In the genomic region with DNA sequence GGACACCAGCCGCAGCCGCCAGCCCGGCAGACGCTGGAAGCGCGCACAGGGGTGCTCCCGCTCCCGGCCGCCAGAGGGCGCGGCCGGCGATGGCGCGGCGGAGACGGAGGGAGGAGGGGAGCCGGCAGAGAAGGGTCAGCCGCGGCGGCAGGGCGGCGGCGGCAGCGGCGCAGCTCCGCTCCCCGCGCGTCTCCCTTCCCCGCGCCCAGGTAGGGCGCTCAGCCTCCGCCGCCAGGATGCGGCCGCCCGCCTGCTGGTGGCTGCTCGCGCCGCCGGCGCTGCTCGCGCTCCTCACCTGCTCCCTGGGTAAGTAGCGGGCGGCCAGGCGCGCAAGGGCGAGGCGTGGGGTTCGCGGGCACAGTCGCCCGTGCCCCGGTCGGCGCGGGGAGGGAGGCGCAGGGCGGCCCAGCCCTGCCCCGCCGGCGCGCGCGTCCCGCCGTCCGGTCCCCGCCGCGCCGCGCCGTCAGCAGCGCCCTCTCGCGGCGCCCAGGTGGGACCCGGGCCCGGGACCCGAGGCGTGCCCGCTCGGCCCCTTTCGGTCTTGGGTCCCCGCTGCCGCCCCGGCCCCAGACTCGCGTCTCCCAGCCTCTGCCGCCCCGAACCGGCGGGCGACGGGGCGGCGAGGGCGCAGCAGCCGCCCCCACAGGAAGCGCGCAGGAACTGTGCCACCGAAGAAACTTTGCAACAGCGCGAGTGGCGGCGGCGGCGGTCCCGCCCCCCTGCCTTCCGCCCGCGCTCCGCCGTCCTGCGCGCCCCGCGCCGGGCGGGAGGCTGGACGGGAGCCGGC, we compare ENCODE assay signal across 1 cellular context.
A peak's percentile ranks its signal among the peaks of the same experiment; 100 is the strongest.
TF ChIP-seq lines count a peak whose summit lies in the region.

A gene (plus strand): TSS at position 127 of the 787 bp plus-strand sequence. CDS start 110 bp downstream, at position 237.

TF ChIP-seq in HepG2, 621 proteins besides CTCF, POLR2A, EP300 and RAD21 (continued from another document and continues in another):
- TF ChIP-seq, protein P1, sequence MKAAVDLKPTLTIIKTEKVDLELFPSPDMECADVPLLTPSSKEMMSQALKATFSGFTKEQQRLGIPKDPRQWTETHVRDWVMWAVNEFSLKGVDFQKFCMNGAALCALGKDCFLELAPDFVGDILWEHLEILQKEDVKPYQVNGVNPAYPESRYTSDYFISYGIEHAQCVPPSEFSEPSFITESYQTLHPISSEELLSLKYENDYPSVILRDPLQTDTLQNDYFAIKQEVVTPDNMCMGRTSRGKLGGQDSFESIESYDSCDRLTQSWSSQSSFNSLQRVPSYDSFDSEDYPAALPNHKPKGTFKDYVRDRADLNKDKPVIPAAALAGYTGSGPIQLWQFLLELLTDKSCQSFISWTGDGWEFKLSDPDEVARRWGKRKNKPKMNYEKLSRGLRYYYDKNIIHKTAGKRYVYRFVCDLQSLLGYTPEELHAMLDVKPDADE (CRISPR knock-in tag; IDR thresholded peaks at IDR 0.05) = no peak
- TF ChIP-seq XRCC5 (optimal IDR thresholded peaks at IDR 0.05; ENCODE audit: low read length) (peak; percentile 49), ATM (IDR thresholded peaks at IDR 0.05; ENCODE audit: borderline replicate concordance) (no peak), U2AF2 (IDR thresholded peaks at IDR 0.05; ENCODE audit: low read depth, low read length) (no peak), ZNF572 (CRISPR knock-in tag; IDR thresholded peaks at IDR 0.05) (no peak), SOX13 (IDR thresholded peaks at IDR 0.05) (no peak), SOX13 (CRISPR knock-in tag; conservative IDR thresholded peaks at IDR 0.05 in 1 of 2, IDR thresholded peaks at IDR 0.05 in 1 of 2) (no peak; a peak in 1 of 4 replicates), ZNF543 (CRISPR knock-in tag; IDR thresholded peaks at IDR 0.05) (no peak), DNMT1 (CRISPR knock-in tag; IDR thresholded peaks at IDR 0.05) (no peak), RFXANK (CRISPR knock-in tag; IDR thresholded peaks at IDR 0.05) (no peak), IKZF1 (IDR thresholded peaks at IDR 0.05) (no peak), ZNF44 (CRISPR knock-in tag; IDR thresholded peaks at IDR 0.05) (no peak), NKX3-1 (CRISPR knock-in tag; IDR thresholded peaks at IDR 0.05) (no peak), ASH2L (IDR thresholded peaks at IDR 0.05; ENCODE audit: insufficient read length, low read depth, low read length) (peak; percentile 51), ZNF841 (CRISPR knock-in tag; IDR thresholded peaks at IDR 0.05; ENCODE audit: borderline replicate concordance) (no peak), MXI1 (IDR thresholded peaks at IDR 0.05; ENCODE audit: borderline replicate concordance, low read depth, low read length) (no peak; the same call in 2 of the 3 replicates), JUNB (CRISPR knock-in tag; IDR thresholded peaks at IDR 0.05; ENCODE audit: borderline replicate concordance) (no peak), THYN1 (CRISPR knock-in tag; IDR thresholded peaks at IDR 0.05; ENCODE audit: borderline replicate concordance, low read depth) (no peak), LCORL (IDR thresholded peaks at IDR 0.05) (no peak), LCORL (CRISPR knock-in tag; IDR thresholded peaks at IDR 0.05) (no peak), ZNF674 (CRISPR knock-in tag; IDR thresholded peaks at IDR 0.05; ENCODE audit: low read depth) (no peak), ZNF207 (IDR thresholded peaks at IDR 0.05; ENCODE audit: borderline replicate concordance) (no peak), ZNF781 (CRISPR knock-in tag; IDR thresholded peaks at IDR 0.05; ENCODE audit: borderline replicate concordance, not compliant biosample characterization) (no peak), ZBTB7A (CRISPR knock-in tag; IDR thresholded peaks at IDR 0.05) (no peak), PHF8 (CRISPR knock-in tag; IDR thresholded peaks at IDR 0.05) (peak; percentile 30; the same call in 1 of the 2 replicates), TRIM24 (CRISPR knock-in tag; IDR thresholded peaks at IDR 0.05) (no peak), CHCHD3 (CRISPR knock-in tag; IDR thresholded peaks at IDR 0.05) (no peak), RFX5 (IDR thresholded peaks at IDR 0.05; ENCODE audit: low read depth, low read length) (no peak), SMAD1 (CRISPR knock-in tag; IDR thresholded peaks at IDR 0.05; ENCODE audit: borderline replicate concordance, low read depth) (no peak; the same call in 1 of the 2 replicates), JUN (CRISPR knock-in tag; IDR thresholded peaks at IDR 0.05) (no peak), TGIF2 (CRISPR knock-in tag; IDR thresholded peaks at IDR 0.05) (no peak)
- TF ChIP-seq, protein P2, sequence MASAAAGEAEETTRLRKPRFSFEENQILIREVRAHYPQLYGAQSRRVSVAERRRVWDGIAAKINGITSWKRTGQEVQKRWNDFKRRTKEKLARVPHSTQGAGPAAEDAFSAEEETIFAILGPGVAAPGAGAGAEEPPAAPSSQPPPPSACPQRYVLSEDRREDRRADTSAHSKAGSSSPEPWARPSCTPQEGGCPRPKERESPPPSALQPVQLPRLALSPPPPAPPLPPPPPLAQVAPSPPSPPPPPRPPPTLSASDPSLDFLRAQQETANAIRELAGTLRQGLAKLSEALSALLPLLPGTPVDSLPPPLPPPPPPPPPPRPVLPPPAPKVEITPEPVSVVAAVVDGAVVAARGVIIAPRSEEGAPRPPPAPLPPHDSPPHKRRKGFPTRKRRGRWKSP (CRISPR knock-in tag; IDR thresholded peaks at IDR 0.05) = no peak
- TF ChIP-seq, protein P3, sequence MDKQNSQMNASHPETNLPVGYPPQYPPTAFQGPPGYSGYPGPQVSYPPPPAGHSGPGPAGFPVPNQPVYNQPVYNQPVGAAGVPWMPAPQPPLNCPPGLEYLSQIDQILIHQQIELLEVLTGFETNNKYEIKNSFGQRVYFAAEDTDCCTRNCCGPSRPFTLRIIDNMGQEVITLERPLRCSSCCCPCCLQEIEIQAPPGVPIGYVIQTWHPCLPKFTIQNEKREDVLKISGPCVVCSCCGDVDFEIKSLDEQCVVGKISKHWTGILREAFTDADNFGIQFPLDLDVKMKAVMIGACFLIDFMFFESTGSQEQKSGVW (CRISPR knock-in tag; IDR thresholded peaks at IDR 0.05; ENCODE audit: borderline replicate concordance) = no peak
- TF ChIP-seq, protein P4, sequence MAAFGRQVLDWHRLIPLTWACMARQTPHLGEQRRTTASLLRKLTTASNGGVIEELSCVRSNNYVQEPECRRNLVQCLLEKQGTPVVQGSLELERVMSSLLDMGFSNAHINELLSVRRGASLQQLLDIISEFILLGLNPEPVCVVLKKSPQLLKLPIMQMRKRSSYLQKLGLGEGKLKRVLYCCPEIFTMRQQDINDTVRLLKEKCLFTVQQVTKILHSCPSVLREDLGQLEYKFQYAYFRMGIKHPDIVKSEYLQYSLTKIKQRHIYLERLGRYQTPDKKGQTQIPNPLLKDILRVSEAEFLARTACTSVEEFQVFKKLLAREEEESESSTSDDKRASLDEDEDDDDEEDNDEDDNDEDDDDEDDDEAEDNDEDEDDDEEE (CRISPR knock-in tag; IDR thresholded peaks at IDR 0.05) = no peak
- TF ChIP-seq, protein P5, sequence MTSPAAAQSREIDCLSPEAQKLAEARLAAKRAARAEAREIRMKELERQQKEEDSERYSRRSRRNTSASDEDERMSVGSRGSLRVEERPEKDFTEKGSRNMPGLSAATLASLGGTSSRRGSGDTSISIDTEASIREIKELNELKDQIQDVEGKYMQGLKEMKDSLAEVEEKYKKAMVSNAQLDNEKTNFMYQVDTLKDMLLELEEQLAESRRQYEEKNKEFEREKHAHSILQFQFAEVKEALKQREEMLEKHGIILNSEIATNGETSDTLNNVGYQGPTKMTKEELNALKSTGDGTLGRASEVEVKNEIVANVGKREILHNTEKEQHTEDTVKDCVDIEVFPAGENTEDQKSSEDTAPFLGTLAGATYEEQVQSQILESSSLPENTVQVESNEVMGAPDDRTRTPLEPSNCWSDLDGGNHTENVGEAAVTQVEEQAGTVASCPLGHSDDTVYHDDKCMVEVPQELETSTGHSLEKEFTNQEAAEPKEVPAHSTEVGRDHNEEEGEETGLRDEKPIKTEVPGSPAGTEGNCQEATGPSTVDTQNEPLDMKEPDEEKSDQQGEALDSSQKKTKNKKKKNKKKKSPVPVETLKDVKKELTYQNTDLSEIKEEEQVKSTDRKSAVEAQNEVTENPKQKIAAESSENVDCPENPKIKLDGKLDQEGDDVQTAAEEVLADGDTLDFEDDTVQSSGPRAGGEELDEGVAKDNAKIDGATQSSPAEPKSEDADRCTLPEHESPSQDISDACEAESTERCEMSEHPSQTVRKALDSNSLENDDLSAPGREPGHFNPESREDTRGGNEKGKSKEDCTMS (CRISPR knock-in tag; conservative IDR thresholded peaks at IDR 0.05) = no peak
- TF ChIP-seq, protein P6, sequence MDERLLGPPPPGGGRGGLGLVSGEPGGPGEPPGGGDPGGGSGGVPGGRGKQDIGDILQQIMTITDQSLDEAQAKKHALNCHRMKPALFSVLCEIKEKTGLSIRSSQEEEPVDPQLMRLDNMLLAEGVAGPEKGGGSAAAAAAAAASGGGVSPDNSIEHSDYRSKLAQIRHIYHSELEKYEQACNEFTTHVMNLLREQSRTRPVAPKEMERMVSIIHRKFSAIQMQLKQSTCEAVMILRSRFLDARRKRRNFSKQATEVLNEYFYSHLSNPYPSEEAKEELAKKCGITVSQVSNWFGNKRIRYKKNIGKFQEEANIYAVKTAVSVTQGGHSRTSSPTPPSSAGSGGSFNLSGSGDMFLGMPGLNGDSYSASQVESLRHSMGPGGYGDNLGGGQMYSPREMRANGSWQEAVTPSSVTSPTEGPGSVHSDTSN (CRISPR knock-in tag; IDR thresholded peaks at IDR 0.05) = no peak
- TF ChIP-seq, protein P7, sequence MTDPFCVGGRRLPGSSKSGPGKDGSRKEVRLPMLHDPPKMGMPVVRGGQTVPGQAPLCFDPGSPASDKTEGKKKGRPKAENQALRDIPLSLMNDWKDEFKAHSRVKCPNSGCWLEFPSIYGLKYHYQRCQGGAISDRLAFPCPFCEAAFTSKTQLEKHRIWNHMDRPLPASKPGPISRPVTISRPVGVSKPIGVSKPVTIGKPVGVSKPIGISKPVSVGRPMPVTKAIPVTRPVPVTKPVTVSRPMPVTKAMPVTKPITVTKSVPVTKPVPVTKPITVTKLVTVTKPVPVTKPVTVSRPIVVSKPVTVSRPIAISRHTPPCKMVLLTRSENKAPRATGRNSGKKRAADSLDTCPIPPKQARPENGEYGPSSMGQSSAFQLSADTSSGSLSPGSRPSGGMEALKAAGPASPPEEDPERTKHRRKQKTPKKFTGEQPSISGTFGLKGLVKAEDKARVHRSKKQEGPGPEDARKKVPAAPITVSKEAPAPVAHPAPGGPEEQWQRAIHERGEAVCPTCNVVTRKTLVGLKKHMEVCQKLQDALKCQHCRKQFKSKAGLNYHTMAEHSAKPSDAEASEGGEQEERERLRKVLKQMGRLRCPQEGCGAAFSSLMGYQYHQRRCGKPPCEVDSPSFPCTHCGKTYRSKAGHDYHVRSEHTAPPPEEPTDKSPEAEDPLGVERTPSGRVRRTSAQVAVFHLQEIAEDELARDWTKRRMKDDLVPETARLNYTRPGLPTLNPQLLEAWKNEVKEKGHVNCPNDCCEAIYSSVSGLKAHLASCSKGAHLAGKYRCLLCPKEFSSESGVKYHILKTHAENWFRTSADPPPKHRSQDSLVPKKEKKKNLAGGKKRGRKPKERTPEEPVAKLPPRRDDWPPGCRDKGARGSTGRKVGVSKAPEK (CRISPR knock-in tag; IDR thresholded peaks at IDR 0.05; ENCODE audit: borderline replicate concordance) = no peak
- TF ChIP-seq, protein P8, sequence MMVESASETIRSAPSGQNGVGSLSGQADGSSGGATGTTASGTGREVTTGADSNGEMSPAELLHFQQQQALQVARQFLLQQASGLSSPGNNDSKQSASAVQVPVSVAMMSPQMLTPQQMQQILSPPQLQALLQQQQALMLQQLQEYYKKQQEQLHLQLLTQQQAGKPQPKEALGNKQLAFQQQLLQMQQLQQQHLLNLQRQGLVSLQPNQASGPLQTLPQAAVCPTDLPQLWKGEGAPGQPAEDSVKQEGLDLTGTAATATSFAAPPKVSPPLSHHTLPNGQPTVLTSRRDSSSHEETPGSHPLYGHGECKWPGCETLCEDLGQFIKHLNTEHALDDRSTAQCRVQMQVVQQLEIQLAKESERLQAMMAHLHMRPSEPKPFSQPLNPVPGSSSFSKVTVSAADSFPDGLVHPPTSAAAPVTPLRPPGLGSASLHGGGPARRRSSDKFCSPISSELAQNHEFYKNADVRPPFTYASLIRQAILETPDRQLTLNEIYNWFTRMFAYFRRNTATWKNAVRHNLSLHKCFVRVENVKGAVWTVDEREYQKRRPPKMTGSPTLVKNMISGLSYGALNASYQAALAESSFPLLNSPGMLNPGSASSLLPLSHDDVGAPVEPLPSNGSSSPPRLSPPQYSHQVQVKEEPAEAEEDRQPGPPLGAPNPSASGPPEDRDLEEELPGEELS (CRISPR knock-in tag; IDR thresholded peaks at IDR 0.05) = peak; percentile 18; the same call in 1 of the 2 replicates
- TF ChIP-seq, protein P9, sequence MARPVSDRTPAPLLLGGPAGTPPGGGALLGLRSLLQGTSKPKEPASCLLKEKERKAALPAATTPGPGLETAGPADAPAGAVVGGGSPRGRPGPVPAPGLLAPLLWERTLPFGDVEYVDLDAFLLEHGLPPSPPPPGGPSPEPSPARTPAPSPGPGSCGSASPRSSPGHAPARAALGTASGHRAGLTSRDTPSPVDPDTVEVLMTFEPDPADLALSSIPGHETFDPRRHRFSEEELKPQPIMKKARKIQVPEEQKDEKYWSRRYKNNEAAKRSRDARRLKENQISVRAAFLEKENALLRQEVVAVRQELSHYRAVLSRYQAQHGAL (CRISPR knock-in tag; IDR thresholded peaks at IDR 0.05; ENCODE audit: not compliant biosample characterization) = no peak
- TF ChIP-seq, protein P10, sequence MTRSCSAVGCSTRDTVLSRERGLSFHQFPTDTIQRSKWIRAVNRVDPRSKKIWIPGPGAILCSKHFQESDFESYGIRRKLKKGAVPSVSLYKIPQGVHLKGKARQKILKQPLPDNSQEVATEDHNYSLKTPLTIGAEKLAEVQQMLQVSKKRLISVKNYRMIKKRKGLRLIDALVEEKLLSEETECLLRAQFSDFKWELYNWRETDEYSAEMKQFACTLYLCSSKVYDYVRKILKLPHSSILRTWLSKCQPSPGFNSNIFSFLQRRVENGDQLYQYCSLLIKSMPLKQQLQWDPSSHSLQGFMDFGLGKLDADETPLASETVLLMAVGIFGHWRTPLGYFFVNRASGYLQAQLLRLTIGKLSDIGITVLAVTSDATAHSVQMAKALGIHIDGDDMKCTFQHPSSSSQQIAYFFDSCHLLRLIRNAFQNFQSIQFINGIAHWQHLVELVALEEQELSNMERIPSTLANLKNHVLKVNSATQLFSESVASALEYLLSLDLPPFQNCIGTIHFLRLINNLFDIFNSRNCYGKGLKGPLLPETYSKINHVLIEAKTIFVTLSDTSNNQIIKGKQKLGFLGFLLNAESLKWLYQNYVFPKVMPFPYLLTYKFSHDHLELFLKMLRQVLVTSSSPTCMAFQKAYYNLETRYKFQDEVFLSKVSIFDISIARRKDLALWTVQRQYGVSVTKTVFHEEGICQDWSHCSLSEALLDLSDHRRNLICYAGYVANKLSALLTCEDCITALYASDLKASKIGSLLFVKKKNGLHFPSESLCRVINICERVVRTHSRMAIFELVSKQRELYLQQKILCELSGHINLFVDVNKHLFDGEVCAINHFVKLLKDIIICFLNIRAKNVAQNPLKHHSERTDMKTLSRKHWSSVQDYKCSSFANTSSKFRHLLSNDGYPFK (CRISPR knock-in tag; IDR thresholded peaks at IDR 0.05; ENCODE audit: borderline replicate concordance) = no peak
- TF ChIP-seq, protein P11, sequence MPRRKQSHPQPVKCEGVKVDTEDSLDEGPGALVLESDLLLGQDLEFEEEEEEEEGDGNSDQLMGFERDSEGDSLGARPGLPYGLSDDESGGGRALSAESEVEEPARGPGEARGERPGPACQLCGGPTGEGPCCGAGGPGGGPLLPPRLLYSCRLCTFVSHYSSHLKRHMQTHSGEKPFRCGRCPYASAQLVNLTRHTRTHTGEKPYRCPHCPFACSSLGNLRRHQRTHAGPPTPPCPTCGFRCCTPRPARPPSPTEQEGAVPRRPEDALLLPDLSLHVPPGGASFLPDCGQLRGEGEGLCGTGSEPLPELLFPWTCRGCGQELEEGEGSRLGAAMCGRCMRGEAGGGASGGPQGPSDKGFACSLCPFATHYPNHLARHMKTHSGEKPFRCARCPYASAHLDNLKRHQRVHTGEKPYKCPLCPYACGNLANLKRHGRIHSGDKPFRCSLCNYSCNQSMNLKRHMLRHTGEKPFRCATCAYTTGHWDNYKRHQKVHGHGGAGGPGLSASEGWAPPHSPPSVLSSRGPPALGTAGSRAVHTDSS (CRISPR knock-in tag; conservative IDR thresholded peaks at IDR 0.05) = no peak
